ENCODE assay signal across 1 cellular context in genomic region chr19:939439-939838, GRCh38.
TF ChIP-seq lines count a peak whose summit lies in the region.

No MANE protein-coding gene starts in this region.

TF ChIP-seq in H1, 55 proteins besides CTCF, POLR2A, EP300 and RAD21:
- no peak for TF ChIP-seq RFX5 (IDR thresholded peaks at IDR 0.05; ENCODE audit: borderline replicate concordance, low read depth, low read length)
- TF ChIP-seq E2F6 (IDR thresholded peaks at IDR 0.05): no peak
- TF ChIP-seq GTF2F1 (IDR thresholded peaks at IDR 0.05; ENCODE audit: borderline replicate concordance, low read depth, low read length): no peak
- no peak for TF ChIP-seq TBP (IDR thresholded peaks at IDR 0.05; ENCODE audit: low read depth, low read length)
- no peak for TF ChIP-seq EZH2 (IDR thresholded peaks at IDR 0.05; ENCODE audit: low read depth, low read length, severe bottlenecking)
- TF ChIP-seq JUN (IDR thresholded peaks at IDR 0.05; ENCODE audit: low read depth, low read length): no peak
- no peak for TF ChIP-seq KDM5A (IDR thresholded peaks at IDR 0.05; ENCODE audit: low read length)
- TF ChIP-seq CBX5 (IDR thresholded peaks at IDR 0.05; ENCODE audit: low read depth, low read length): no peak
- TF ChIP-seq SAP30 (IDR thresholded peaks at IDR 0.05; ENCODE audit: insufficient read depth, insufficient replicate concordance, low read length): no peak
- TF ChIP-seq YY1 (IDR thresholded peaks at IDR 0.05; ENCODE audit: low read depth, low read length): no peak
- no peak for TF ChIP-seq SP4 (IDR thresholded peaks at IDR 0.05; ENCODE audit: low read length)
- no peak for TF ChIP-seq KDM1A (IDR thresholded peaks at IDR 0.05; ENCODE audit: borderline replicate concordance, low read length)
- no peak for TF ChIP-seq BRCA1 (IDR thresholded peaks at IDR 0.05; ENCODE audit: low read depth, low read length)
- no peak for TF ChIP-seq MAFK (IDR thresholded peaks at IDR 0.05; ENCODE audit: low read depth, low read length)
TF ChIP-seq in H1: peak in this region for 0.
